In the genomic region with DNA sequence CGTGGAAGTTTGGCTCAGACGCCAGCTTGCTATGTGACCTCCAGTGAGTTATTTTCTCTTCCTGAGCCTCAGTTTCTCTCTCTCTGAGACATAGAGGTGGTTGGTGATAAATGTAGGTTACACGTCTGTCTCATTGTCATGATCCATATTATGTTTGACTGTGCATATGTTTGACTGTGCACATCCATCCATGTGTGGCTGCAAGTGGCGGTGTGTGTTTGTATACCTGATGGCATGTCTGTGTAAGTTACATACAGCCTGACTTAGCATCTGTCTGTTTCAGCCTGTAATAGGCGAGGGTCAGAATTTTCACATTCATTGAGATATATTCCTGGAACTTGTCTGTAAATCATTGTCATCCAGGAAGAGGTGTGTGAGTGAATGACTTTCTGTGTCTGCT, we compare ENCODE assay signal across 13 cellular contexts. TPM values are rescaled to one million over a fixed set of nuclear protein-coding genes. Genes with fewer than 3 reads are reported as not detected.
DNase-seq lines count a peak whose midpoint lies in the region; ATAC-seq, FAIRE-seq and TF ChIP-seq lines count a peak whose summit lies in the region.
"Had no signal": no experiment of that assay in that cellular context is flagged by ENCODE, and none has a peak within 500 bp of the region (broad histone marks: within the 10 kb centered on the region; RNA-seq: fewer than 3 reads in every experiment).

No MANE protein-coding gene starts in this region.

- H3K36me3 ChIP-seq in WERI-Rb-1 (no peaks in the 10 kb centered on the region), endothelial cell of umbilical vein (ENCODE audit: control insufficient read depth in 2 of 2, extremely low read depth in 1 of 2, insufficient read depth in 2 of 2, low read length in 2 of 2) (peaks cover 9 to 12% of the 10 kb centered on the region in 2 experiments), upper lobe of right lung (peaks cover 7% of the 10 kb centered on the region), HepG2 (replicated peaks in 1 of 2; ENCODE audit: control insufficient read depth in 1 of 2, insufficient read depth in 2 of 2, low read length in 2 of 2) (no peaks in the 10 kb centered on the region)

- BruUV-seq in endothelial cell of umbilical vein (replicated peaks; lab: Mats Ljungman, UMichigan), result no TSS peak
- no TSS peak for BruUV-seq in HepG2 (replicated peaks; lab: Mats Ljungman, UMichigan)

- CTCF ChIA-PET in endothelial cell of umbilical vein (lab: Charles Lee), result interaction anchor here (0.8 to 6.5 kb wide), 10 partner anchors 8 to 58 kb away, joined by 3 to 59 read pairs (median 13); no protein-coding TSS in a partner anchor
- CTCF ChIA-PET in HepG2 (lab: Yijun Ruan, JAX; ENCODE audit: low intra/inter-chr PET ratio, low total read pairs), result no interaction called here

- TF ChIP-seq EP300 in HepG2 (IDR thresholded peaks at IDR 0.05; ENCODE audit: low read depth in 2 of 2, low read length in 2 of 2) (no peak), HepG2 (CRISPR knock-in tag; IDR thresholded peaks at IDR 0.05; ENCODE audit: borderline replicate concordance) (no peak)

- no peaks in the 10 kb centered on the region for H3K27me3 Mint-ChIP-seq in neural crest cell (ENCODE audit: low read depth)

- H3K4me3 Mint-ChIP-seq in neural crest cell, result no peak overlapping the region
- H3K4me3 Mint-ChIP-seq: naive thymus-derived CD8-positive, alpha-beta T cell had no signal

- H2AFZ ChIP-seq in endothelial cell of umbilical vein (ENCODE audit: low read depth, low read length) (no peak overlapping the region), HepG2 (ENCODE audit: low read length) (no peak overlapping the region)

- TF ChIP-seq CTCF in WERI-Rb-1 (IDR thresholded peaks at IDR 0.05; ENCODE audit: low read depth, low read length) (no peak), endothelial cell of umbilical vein (IDR thresholded peaks at IDR 0.05; ENCODE audit: extremely low read depth in 1 of 2, insufficient read depth in 1 of 2, low read depth in 1 of 2, low read length in 2 of 2) (no peak), neural crest cell (conservative IDR thresholded peaks at IDR 0.05) (no peak), upper lobe of right lung (IDR thresholded peaks at IDR 0.05) (no peak), HepG2 (CRISPR knock-in tag; IDR thresholded peaks at IDR 0.05) (no peak)

- POLR2A ChIA-PET in endothelial cell of umbilical vein (lab: Charles Lee) (interaction anchor here (0.9 to 3.5 kb wide), 7 partner anchors 8 to 57 kb away, joined by 3 to 19 read pairs (median 7); no protein-coding TSS in a partner anchor), HepG2 (lab: Yijun Ruan, JAX) (interaction anchor here (1.1 kb wide), 1 partner anchor 16 kb away, joined by 3 read pairs; no protein-coding TSS in a partner anchor)

- H3K4me1 Mint-ChIP-seq in neural crest cell, result peaks cover 63% of the 10 kb centered on the region

- no peaks in the 10 kb centered on the region for H3K36me3 Mint-ChIP-seq in neural crest cell (ENCODE audit: low read depth)
- H3K36me3 Mint-ChIP-seq: naive thymus-derived CD8-positive, alpha-beta T cell had no signal

- no peak overlapping the region for H3K4me3 ChIP-seq in WERI-Rb-1 (ENCODE audit: low read depth, low read length)
- H3K4me3 ChIP-seq in endothelial cell of umbilical vein (replicated peaks in 1 of 3; ENCODE audit: insufficient read depth in 1 of 3, low read depth in 1 of 3, low read length in 3 of 3), result peak overlapping the region in 1 of 3 experiments; percentile 98
- peak overlapping the region; percentile 62 for H3K4me3 ChIP-seq in upper lobe of right lung
- H3K4me3 ChIP-seq in HepG2 (replicated peaks in 1 of 3; ENCODE audit: insufficient read depth in 1 of 3, low read depth in 2 of 3, low read length in 3 of 3), result no peak overlapping the region

- FAIRE-seq in endothelial cell of umbilical vein (lab: Jason Lieb, UNC), result no peak
- FAIRE-seq in HepG2 (lab: Jason Lieb, UNC), result no peak
- FAIRE-seq: H54, urothelium cell line had no signal

- peaks cover 87% of the 10 kb centered on the region for H3K79me2 ChIP-seq in endothelial cell of umbilical vein (ENCODE audit: control insufficient read depth, insufficient read depth, low read length)
- H3K79me2 ChIP-seq in HepG2 (ENCODE audit: insufficient read depth, low read length), result no peaks in the 10 kb centered on the region

- intact Hi-C loops in endothelial cell of umbilical vein (cut with micrococcal nuclease), result no loop called here
- intact Hi-C loops in upper lobe of right lung (cut with DNase I), result no loop called here
- intact Hi-C loops in HepG2 (cut with micrococcal nuclease; ENCODE audit: unreplicated experiment), result no loop called here

- no peaks in the 10 kb centered on the region for H3K9me3 Mint-ChIP-seq in neural crest cell
- H3K9me3 Mint-ChIP-seq: naive thymus-derived CD8-positive, alpha-beta T cell had no signal

- H3K9me3 ChIP-seq in WERI-Rb-1 (ENCODE audit: severe bottlenecking) (no peaks in the 10 kb centered on the region), endothelial cell of umbilical vein (replicated peaks; ENCODE audit: control insufficient read depth, insufficient read depth, low read length) (no peaks in the 10 kb centered on the region), upper lobe of right lung (no peaks in the 10 kb centered on the region), HepG2 (ENCODE audit: low read length) (no peaks in the 10 kb centered on the region)

- H3K27ac Mint-ChIP-seq in neural crest cell (ENCODE audit: unreplicated experiment), result peak overlapping the region; percentile 64

- H3K27me3 ChIP-seq in WERI-Rb-1 (ENCODE audit: insufficient read depth, low read depth, severe bottlenecking), result no peaks in the 10 kb centered on the region
- H3K27me3 ChIP-seq in endothelial cell of umbilical vein (ENCODE audit: control insufficient read depth in 2 of 2, insufficient read depth in 2 of 2, low read length in 2 of 2), result no peaks in the 10 kb centered on the region
- H3K27me3 ChIP-seq in upper lobe of right lung, result no peaks in the 10 kb centered on the region
- no peaks in the 10 kb centered on the region for H3K27me3 ChIP-seq in HepG2 (ENCODE audit: control insufficient read depth in 1 of 2, insufficient read depth in 2 of 2, low read length in 2 of 2)

- H3K9ac ChIP-seq in endothelial cell of umbilical vein (replicated peaks; ENCODE audit: extremely low read depth, insufficient read depth, low read length) (no peak overlapping the region), HepG2 (ENCODE audit: insufficient read depth, low read depth, low read length) (no peak overlapping the region)

- no peaks in the 10 kb centered on the region for H3K9me1 ChIP-seq in endothelial cell of umbilical vein (replicated peaks; ENCODE audit: control insufficient read depth, extremely low read depth, insufficient read depth, low read length)

- ATAC-seq in upper lobe of right lung (no peak), HepG2 (no peak)
- ATAC-seq: naive thymus-derived CD8-positive, alpha-beta T cell had no signal

- 77% methylated on average over 5 of the region's 5 CpGs for WGBS in HepG2 (ENCODE audit: low lambda C conversion rate)

- no peak for TF ChIP-seq RAD21 in HepG2 (CRISPR knock-in tag; IDR thresholded peaks at IDR 0.05)

- in situ Hi-C loops in HepG2 (cut with HindIII; ENCODE audit: extremely low pct_ligation_motif_present, low pct_unique_long_range_greater_than_20kb), result no loop called here

- peak; percentile 61 for TF ChIP-seq POLR2A in endothelial cell of umbilical vein (IDR thresholded peaks at IDR 0.05; ENCODE audit: low read depth, low read length)
- no peak for TF ChIP-seq POLR2A in HepG2 (IDR thresholded peaks at IDR 0.05; ENCODE audit: insufficient read depth in 1 of 2, low read depth in 2 of 2, low read length in 2 of 2)

- dilution Hi-C loops in endothelial cell of umbilical vein (cut with MboI; ENCODE audit: extremely low pct_ligation_motif_present, low sequenced_read_pairs), result no loop called here

- H3K4me1 ChIP-seq in endothelial cell of umbilical vein (ENCODE audit: control insufficient read depth, extremely low read depth, insufficient read depth, low read length) (peaks cover 69% of the 10 kb centered on the region), upper lobe of right lung (peaks cover 67% of the 10 kb centered on the region), HepG2 (ENCODE audit: insufficient read depth, low read length) (peaks cover 30% of the 10 kb centered on the region)

- H3K4me2 ChIP-seq in endothelial cell of umbilical vein (ENCODE audit: insufficient read depth, low read length), result peak overlapping the region; percentile 90
- no peak overlapping the region for H3K4me2 ChIP-seq in HepG2 (ENCODE audit: low read depth, low read length)

- H3K27ac ChIP-seq in WERI-Rb-1, result peak overlapping the region; percentile 33
- peak overlapping the region; percentile 19 for H3K27ac ChIP-seq in endothelial cell of umbilical vein (ENCODE audit: insufficient read depth, low read depth, low read length)
- peak overlapping the region; percentile 90 for H3K27ac ChIP-seq in upper lobe of right lung
- H3K27ac ChIP-seq in HepG2 (ENCODE audit: extremely low read length, insufficient read depth, low read length), result no peak overlapping the region

- no peaks in the 10 kb centered on the region for H4K20me1 ChIP-seq in endothelial cell of umbilical vein (replicated peaks; ENCODE audit: control insufficient read depth, extremely low read depth, insufficient read depth, low read length)
- H4K20me1 ChIP-seq in HepG2 (ENCODE audit: insufficient read depth, low read length), result no peaks in the 10 kb centered on the region

- no peak for DNase-seq in WERI-Rb-1
- DNase-seq in endothelial cell of umbilical vein (ENCODE audit: low read depth, low spot score), result no peak
- no peak for DNase-seq in neural crest cell (ENCODE audit: low read depth, low spot score)
- no peak for DNase-seq in upper lobe of right lung
- no peak for DNase-seq in activated naive CD4-positive, alpha-beta T cell (lab: John Stamatoyannopoulos, UW)
- DNase-seq in HepG2 (ENCODE audit: low spot score), result no peak
- DNase-seq in NCI-H1417 treated with DMSO at 0.1 percent for 48 hours (lab: John Stamatoyannopoulos, UW), result no peak
- DNase-seq: activated CD8-positive, alpha-beta memory T cell treated with anti-CD3 and anti-CD28 coated beads for 24 hours; naive thymus-derived CD8-positive, alpha-beta T cell; NCI-H526 treated with DMSO at 0.1 percent for 48 hours; SW 1271 had no signal

RNA-seq across cellular contexts. Expression of a gene that starts 3.3 kb away (rescaled TPM):
- total RNA-seq in endothelial cell of umbilical vein (3,114 and 3,174 TPM in 2 replicates), neural crest cell (422 and 435 TPM in 2 replicates), upper lobe of right lung (1,248 TPM), HepG2 (2016; rRNA removed; fragmentation: Illumina TruSeq; extraction: Trizol) (75.5 and 192 TPM in 2 replicates)
- polyA plus RNA-seq in endothelial cell of umbilical vein (2,962 and 4,504 TPM in 2 replicates), HepG2 (2011; rRNA removed) (65.0 and 76.7 TPM in 2 replicates)
- 4,210 and 4,435 TPM in 2 replicates for polyA plus RNA-seq in endothelial cell of umbilical vein (2011; cell fraction: cytosol; rRNA removed)
- polyA plus RNA-seq in endothelial cell of umbilical vein (2011; cell fraction: nucleus; rRNA removed), result 2,027 and 2,207 TPM in 2 replicates
- polyA plus RNA-seq in endothelial cell of umbilical vein (2012), result 2,846 and 4,039 TPM in 2 replicates
- 3,279 and 4,325 TPM in 2 replicates for polyA minus RNA-seq in endothelial cell of umbilical vein
- not detected for polyA minus RNA-seq in endothelial cell of umbilical vein (2011; cell fraction: cytosol; rRNA and poly(A)+ RNA removed)
- 606 and 627 TPM in 2 replicates for polyA minus RNA-seq in endothelial cell of umbilical vein (2011; cell fraction: nucleus; rRNA and poly(A)+ RNA removed)
- total RNA-seq in HepG2 (2016; cell fraction: cytosol; rRNA removed; fragmentation: Illumina TruSeq; extraction: Trizol; ENCODE audit: low read depth), result 9.1 and 9.9 TPM in 2 replicates
- 71.7 and 190 TPM in 2 replicates for total RNA-seq in HepG2 (2016; cell fraction: insoluble cytoplasmic fraction; rRNA removed; fragmentation: Illumina TruSeq; extraction: Trizol)
- total RNA-seq in HepG2 (2016; cell fraction: membrane; rRNA removed; fragmentation: Illumina TruSeq; extraction: Trizol), result 37.6 and 38.8 TPM in 2 replicates
- total RNA-seq in HepG2 (2016; cell fraction: nucleus; rRNA removed; fragmentation: Illumina TruSeq; extraction: Trizol), result 149 and 175 TPM in 2 replicates
- polyA plus RNA-seq in HepG2 (2011; cell fraction: cytosol; rRNA removed), result 54.8 and 70.7 TPM in 2 replicates
- 37.4 and 43.1 TPM in 2 replicates for polyA plus RNA-seq in HepG2 (2011; cell fraction: nucleus; rRNA removed)
- 35.8 and 37.1 TPM in 2 replicates for polyA plus RNA-seq in HepG2 (2012)
- polyA plus RNA-seq in HepG2 (2016; cell fraction: cytosol; fragmentation: Illumina TruSeq; extraction: Trizol; ENCODE audit: low read depth), result 23.5 and 31.8 TPM in 2 replicates
- 109 and 123 TPM in 2 replicates for polyA plus RNA-seq in HepG2 (2016; cell fraction: insoluble cytoplasmic fraction; fragmentation: Illumina TruSeq; extraction: Trizol; ENCODE audit: low read depth)
- polyA plus RNA-seq in HepG2 (2016; cell fraction: membrane; fragmentation: Illumina TruSeq; extraction: Trizol; ENCODE audit: low read depth), result 43.6 and 45.2 TPM in 2 replicates
- 354 and 386 TPM in 2 replicates for polyA plus RNA-seq in HepG2 (2016; cell fraction: nucleus; fragmentation: Illumina TruSeq; extraction: Trizol; ENCODE audit: insufficient read depth, low read depth)
- 64.6 TPM in 1 of 2 replicates, not detected in the other for polyA minus RNA-seq in HepG2 (2011; rRNA and poly(A)+ RNA removed; ENCODE audit: low replicate concordance)
- polyA minus RNA-seq in HepG2 (2011; cell fraction: cytosol; rRNA and poly(A)+ RNA removed), result 30.4 and 42.5 TPM in 2 replicates
- polyA minus RNA-seq in HepG2 (2011; cell fraction: nucleus; rRNA and poly(A)+ RNA removed), result 9.7 and 14.0 TPM in 2 replicates
- total RNA-seq: naive thymus-derived CD8-positive, alpha-beta T cell had no signal
- polyA plus RNA-seq: naive thymus-derived CD8-positive, alpha-beta T cell had no signal
